8 cellular contexts compared by ENCODE assay signal in the genomic region with DNA sequence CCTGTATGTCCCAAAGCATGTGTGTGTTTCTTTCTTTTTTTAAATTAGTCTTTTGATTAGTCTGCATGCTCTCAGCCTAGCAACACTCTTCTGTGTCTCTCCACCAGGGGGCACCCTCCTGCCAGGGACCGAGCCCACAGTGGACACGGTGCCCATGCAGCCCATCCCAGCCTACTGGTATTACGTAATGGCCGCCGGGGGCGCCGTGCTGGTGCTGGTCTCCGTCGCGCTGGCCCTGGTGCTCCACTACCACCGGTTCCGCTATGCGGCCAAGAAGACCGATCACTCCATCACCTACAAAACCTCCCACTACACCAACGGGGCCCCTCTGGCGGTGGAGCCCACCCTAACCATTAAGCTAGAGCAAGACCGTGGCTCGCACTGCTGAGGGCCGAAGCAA.
DNase-seq lines count a peak whose midpoint lies in the region; ATAC-seq and TF ChIP-seq lines count a peak whose summit lies in the region.

No MANE protein-coding gene starts in this region.

- H3K4me1 Mint-ChIP-seq in stimulated activated memory B cell treated with anti-CD40 and anti-IgM and Interleukin-4, amounts not matched to agents 10 μg/mL and 1 μg/mL and 100 μg/mL, for 72 hours, result peaks cover 16% of the 10 kb centered on the region

- in situ Hi-C loops in GM13977 (cut with MboI; ENCODE audit: low pct_unique_long_range_greater_than_20kb, low sequenced_read_pairs, unreplicated experiment), result no loop called here

- H3K9me3 Mint-ChIP-seq in stimulated activated memory B cell treated with anti-CD40 and anti-IgM and Interleukin-4, amounts not matched to agents 10 μg/mL and 1 μg/mL and 100 μg/mL, for 72 hours, result no peaks in the 10 kb centered on the region

- H3K4me3 ChIP-seq in AG10803 (ENCODE audit: low read length) (no peak overlapping the region), KMS-11 (IDR thresholded peaks at IDR 0.05; ENCODE audit: insufficient read depth, low read depth, low read length) (no peak overlapping the region), iPS DF 6.9 (ENCODE audit: low read length) (no peak overlapping the region)

- H3K27ac Mint-ChIP-seq in stimulated activated memory B cell treated with anti-CD40 and anti-IgM and Interleukin-4, amounts not matched to agents 10 μg/mL and 1 μg/mL and 100 μg/mL, for 72 hours, result no peak overlapping the region

- H3K27ac ChIP-seq in KMS-11, result no peak overlapping the region
- no peak overlapping the region for H3K27ac ChIP-seq in iPS DF 6.9 (ENCODE audit: low read length)

- peak; percentile 32 for DNase-seq in AG10803 (ENCODE audit: low read depth)
- DNase-seq in GM13977 (ENCODE audit: low spot score), result peak; percentile 50
- peak; percentile 13 for DNase-seq in activated naive CD4-positive, alpha-beta T cell treated with anti-CD3 and anti-CD28 coated beads, Interleukin-2, amount 50 U/mL, for 16 hours
- DNase-seq in iPS DF 6.9 (ENCODE audit: low read depth, low spot score), result peak; percentile 85
- no peak for DNase-seq in HPDE6-E6E7 (ENCODE audit: extremely low spot score)

- no peaks in the 10 kb centered on the region for H3K27me3 ChIP-seq in KMS-11 (ENCODE audit: insufficient read depth, low read depth)
- no peaks in the 10 kb centered on the region for H3K27me3 ChIP-seq in iPS DF 6.9 (ENCODE audit: control insufficient read depth, insufficient read depth, low read length)

- H3K36me3 Mint-ChIP-seq in stimulated activated memory B cell treated with anti-CD40 and anti-IgM and Interleukin-4, amounts not matched to agents 10 μg/mL and 1 μg/mL and 100 μg/mL, for 72 hours, result no peaks in the 10 kb centered on the region

- no peak overlapping the region for H2AFZ ChIP-seq in KMS-11 (ENCODE audit: low read depth)

- H3K4me1 ChIP-seq in KMS-11 (ENCODE audit: low read depth, poor library complexity, severe bottlenecking) (no peaks in the 10 kb centered on the region), iPS DF 6.9 (ENCODE audit: control insufficient read depth, insufficient read depth, low read length) (no peaks in the 10 kb centered on the region)

- H3K9ac ChIP-seq in KMS-11, result no peak overlapping the region

- no peaks in the 10 kb centered on the region for H3K9me3 ChIP-seq in iPS DF 6.9 (ENCODE audit: control insufficient read depth, insufficient read depth, low read length)

- H3K4me3 Mint-ChIP-seq in stimulated activated memory B cell treated with anti-CD40 and anti-IgM and Interleukin-4, amounts not matched to agents 10 μg/mL and 1 μg/mL and 100 μg/mL, for 72 hours, result no peak overlapping the region

- no peaks in the 10 kb centered on the region for H4K20me1 ChIP-seq in KMS-11 (ENCODE audit: insufficient read depth)

- ATAC-seq in stimulated activated memory B cell treated with anti-CD40 and anti-IgM and Interleukin-4, amounts not matched to agents 10 μg/mL and 1 μg/mL and 100 μg/mL, for 72 hours, result peak; percentile 16
- no peak for ATAC-seq in HG03457 (IDR thresholded peaks at IDR 0.05; ENCODE audit: unreplicated experiment)

- peak; percentile 60 for TF ChIP-seq CTCF in AG10803 (conservative IDR thresholded peaks at IDR 0.05; ENCODE audit: low read length)
- TF ChIP-seq CTCF in GM13977 (IDR thresholded peaks at IDR 0.05; ENCODE audit: extremely low read depth, insufficient read depth, missing control alignments), result peak; percentile 82
- peak; percentile 56 for TF ChIP-seq CTCF in KMS-11 (conservative IDR thresholded peaks at IDR 0.05; ENCODE audit: low read depth, low read length)

- no peaks in the 10 kb centered on the region for H3K79me2 ChIP-seq in KMS-11 (ENCODE audit: insufficient read depth, low read depth)

- no peak overlapping the region for H3K4me2 ChIP-seq in KMS-11

- WGBS in iPS DF 6.9 (ENCODE audit: insufficient coverage, insufficient read length), result no CpG with 5 or more reads among the region's 19 CpGs

- H3K27me3 Mint-ChIP-seq in stimulated activated memory B cell treated with anti-CD40 and anti-IgM and Interleukin-4, amounts not matched to agents 10 μg/mL and 1 μg/mL and 100 μg/mL, for 72 hours, result peaks cover 43% of the 10 kb centered on the region

- H3K36me3 ChIP-seq in KMS-11 (ENCODE audit: insufficient read depth), result no peaks in the 10 kb centered on the region
- no peaks in the 10 kb centered on the region for H3K36me3 ChIP-seq in iPS DF 6.9 (ENCODE audit: control insufficient read depth, insufficient read depth, low read length)
